Comparison of ENCODE assay signal across 11 cellular contexts in the genomic region with DNA sequence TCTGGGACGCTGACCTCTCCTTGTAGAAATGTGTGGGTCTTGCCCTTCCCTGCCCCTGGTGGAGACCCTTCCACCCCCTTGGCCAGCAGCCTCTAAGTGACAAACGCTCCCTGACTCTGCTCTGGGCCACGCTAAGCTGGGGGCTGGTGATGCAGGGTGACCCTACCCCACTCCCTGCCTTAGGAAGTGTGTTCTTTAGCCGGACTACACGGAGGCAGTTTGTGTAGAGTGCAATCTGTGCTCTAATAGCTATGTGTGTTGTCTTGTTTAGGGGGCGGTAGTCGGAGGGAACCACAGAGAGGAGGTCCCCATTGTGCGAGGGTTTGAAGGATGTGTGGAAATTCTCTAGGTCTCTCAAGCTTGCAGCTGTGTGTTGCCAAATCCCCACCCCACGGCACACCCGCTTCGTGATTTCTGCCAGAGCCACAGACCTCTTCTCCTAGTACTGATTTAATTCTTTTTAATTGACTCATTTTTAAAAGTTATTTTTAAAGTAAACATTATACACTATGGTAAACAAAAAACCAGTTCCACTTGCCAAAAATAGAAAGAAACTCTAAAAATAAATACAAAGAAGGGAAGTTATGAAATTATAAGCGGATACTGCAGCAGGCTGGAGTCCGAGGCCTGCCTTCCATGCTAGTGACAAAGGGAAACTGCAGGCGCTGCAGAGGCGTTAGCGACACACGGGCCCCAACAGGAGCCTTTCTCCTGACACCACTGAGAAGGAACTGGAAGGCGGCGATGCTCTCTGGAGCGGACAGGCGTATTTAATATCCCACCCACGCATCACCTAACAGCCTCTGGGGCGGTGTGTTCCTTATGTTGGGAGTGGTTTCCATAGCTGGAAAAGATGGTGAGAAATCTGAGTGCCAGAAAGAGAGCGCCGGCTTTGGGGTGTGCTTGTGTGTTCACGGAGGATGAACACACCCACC.
DNase-seq lines count a peak whose midpoint lies in the region; ATAC-seq, FAIRE-seq and TF ChIP-seq lines count a peak whose summit lies in the region.
"Had no signal": no experiment of that assay in that cellular context is flagged by ENCODE, and none has a peak within 500 bp of the region (broad histone marks: within the 10 kb centered on the region; RNA-seq: fewer than 3 reads in every experiment).

No MANE protein-coding gene starts in this region.

- no peak overlapping the region for H3K9ac ChIP-seq in kidney (ENCODE audit: low read length in 2 of 2)
- peak overlapping the region in 2 of 5 donors; percentile 16 to 24 for H3K9ac ChIP-seq in subcutaneous abdominal adipose tissue (ENCODE audit: low read length in 5 of 5)

- TF ChIP-seq CTCF in HEK293 (tag by site-specific recombination; IDR thresholded peaks at IDR 0.05) = no peak
- TF ChIP-seq CTCF in brain microvascular endothelial cell (IDR thresholded peaks at IDR 0.05; ENCODE audit: low read depth, low read length, missing control alignments) = no peak
- TF ChIP-seq CTCF in kidney (IDR thresholded peaks at IDR 0.05; ENCODE audit: borderline replicate concordance, extremely low read depth, insufficient read depth) = no peak

- peak; percentile 7 for DNase-seq in brain microvascular endothelial cell
- DNase-seq in kidney = peak; percentile 85
- DNase-seq in NCI-H446 (lab: John Stamatoyannopoulos, UW) = no peak
- DNase-seq: activated CD4-positive, alpha-beta T cell treated with anti-CD3 and anti-CD28 coated beads for 48 hours; stimulated activated CD4-positive, alpha-beta T cell treated with anti-CD3 and anti-CD28 coated beads, Interleukin-4, amount 100 ng/mL, for 1 hour had no signal

- CTCF ChIA-PET in HEK293 (lab: Yijun Ruan, JAX) = no interaction called here

- no peaks in the 10 kb centered on the region for H3K27me3 ChIP-seq in brain microvascular endothelial cell (replicated peaks)
- peaks cover 0 to 7% (median 2%) of the 10 kb centered on the region in 5 donors for H3K27me3 ChIP-seq in subcutaneous abdominal adipose tissue (ENCODE audit: control insufficient read depth in 5 of 5, insufficient read depth in 4 of 5, low read length in 5 of 5)
- H3K27me3 ChIP-seq: cardiac muscle cell had no signal

- no peaks in the 10 kb centered on the region for H3K9me3 ChIP-seq in HEK293 (ENCODE audit: control insufficient read depth, insufficient read depth, low read depth, low read length)
- H3K9me3 ChIP-seq in kidney (ENCODE audit: control insufficient read depth in 1 of 2, low read length in 2 of 2) = no peaks in the 10 kb centered on the region
- no peaks in the 10 kb centered on the region for H3K9me3 ChIP-seq in subcutaneous abdominal adipose tissue (ENCODE audit: control insufficient read depth in 5 of 5, low read length in 5 of 5)

- in situ Hi-C loops in brain microvascular endothelial cell (cut with HindIII; ENCODE audit: low pct_ligation_motif_present, low sequenced_read_pairs) = no loop called here

- intact Hi-C loops in kidney (cut with DNase I) = no loop called here

- H3K36me3 ChIP-seq in HEK293 (ENCODE audit: control insufficient read depth in 2 of 2, insufficient read depth in 1 of 2, low read length in 2 of 2) = no peaks in the 10 kb centered on the region
- no peaks in the 10 kb centered on the region for H3K36me3 ChIP-seq in brain microvascular endothelial cell (replicated peaks)
- no peaks in the 10 kb centered on the region for H3K36me3 ChIP-seq in kidney (ENCODE audit: control insufficient read depth in 1 of 2, insufficient read depth in 2 of 2, low read length in 2 of 2)
- H3K36me3 ChIP-seq in subcutaneous abdominal adipose tissue (ENCODE audit: control insufficient read depth in 5 of 5, insufficient read depth in 5 of 5, low read length in 5 of 5) = no peaks in the 10 kb centered on the region
- H3K36me3 ChIP-seq: cardiac muscle cell had no signal

- H3K27ac ChIP-seq in HEK293 (ENCODE audit: extremely low read depth, low read depth, low read length) (no peak overlapping the region), brain microvascular endothelial cell (no peak overlapping the region), kidney (ENCODE audit: low read depth in 2 of 2, low read length in 2 of 2) (peak overlapping the region; percentile 29 to 61), subcutaneous abdominal adipose tissue (ENCODE audit: low read depth, low read length) (no peak overlapping the region)
- H3K27ac ChIP-seq: cardiac muscle cell had no signal

- H3K4me1 ChIP-seq in HEK293 (ENCODE audit: control insufficient read depth, insufficient read depth, low read length) (no peaks in the 10 kb centered on the region), kidney (ENCODE audit: control insufficient read depth in 1 of 2, insufficient read depth in 1 of 2, low read depth in 1 of 2, low read length in 2 of 2) (peaks cover under 1 to 13% of the 10 kb centered on the region in 2 donors), subcutaneous abdominal adipose tissue (ENCODE audit: control insufficient read depth in 5 of 5, insufficient read depth in 5 of 5, low read length in 5 of 5) (peaks cover 7 to 21% (median 16%) of the 10 kb centered on the region in 5 donors)

- POLR2A ChIA-PET in HEK293 (lab: Yijun Ruan, JAX) = no interaction called here

- peak; percentile 69 for FAIRE-seq in kidney (lab: Jason Lieb, UNC)

- no peak overlapping the region for H3K4me3 ChIP-seq in HEK293 (ENCODE audit: low read depth, low read length)
- no peak overlapping the region for H3K4me3 ChIP-seq in brain microvascular endothelial cell (ENCODE audit: low read depth, low read length)
- no peak overlapping the region for H3K4me3 ChIP-seq in kidney (ENCODE audit: low read length in 2 of 2)
- H3K4me3 ChIP-seq in subcutaneous abdominal adipose tissue (ENCODE audit: low read depth in 1 of 5, low read length in 5 of 5) = peak overlapping the region in 4 of 5 donors; percentile 4 to 47 (median 42)
- H3K4me3 ChIP-seq: cardiac muscle cell had no signal

- ATAC-seq in GM18873 (IDR thresholded peaks at IDR 0.05; ENCODE audit: low FRiP score, unreplicated experiment) (no peak), HG03135 (IDR thresholded peaks at IDR 0.05; ENCODE audit: unreplicated experiment) (no peak), GM19351 (IDR thresholded peaks at IDR 0.05; ENCODE audit: unreplicated experiment) (no peak)

TF ChIP-seq in HEK293, 187 proteins besides CTCF, POLR2A, EP300 and RAD21:
- no peak for TF ChIP-seq OVOL3 (tag by site-specific recombination; IDR thresholded peaks at IDR 0.05)
- TF ChIP-seq ZNF155 (tag by site-specific recombination; IDR thresholded peaks at IDR 0.05) = no peak
- no peak for TF ChIP-seq ZBTB17 (tag by site-specific recombination; IDR thresholded peaks at IDR 0.05)
- no peak for TF ChIP-seq ZNF707 (tag by site-specific recombination; IDR thresholded peaks at IDR 0.05)
- TF ChIP-seq ZNF394 (tag by site-specific recombination; IDR thresholded peaks at IDR 0.05; ENCODE audit: borderline replicate concordance) = no peak
- TF ChIP-seq EGR2 (tag by site-specific recombination; IDR thresholded peaks at IDR 0.05; ENCODE audit: low read depth) = peak; percentile 50; the same call in 1 of the 2 replicates

Comparison
In these comparisons a context has a peak if more than half of its experiments do, and no peak if none do; other contexts are left out.
1. H3K27ac ChIP-seq: peak in kidney (2 of 2); none in HEK293 (single experiment), brain microvascular endothelial cell (single experiment) and subcutaneous abdominal adipose tissue (single experiment).
2. H3K4me3 ChIP-seq: peak in subcutaneous abdominal adipose tissue (4 of 5); none in HEK293 (single experiment), brain microvascular endothelial cell (single experiment) and kidney (0 of 2).
3. DNase-seq: peak in brain microvascular endothelial cell (single experiment) and kidney (single experiment); none in NCI-H446 (0 of 2).